In the genomic region with DNA sequence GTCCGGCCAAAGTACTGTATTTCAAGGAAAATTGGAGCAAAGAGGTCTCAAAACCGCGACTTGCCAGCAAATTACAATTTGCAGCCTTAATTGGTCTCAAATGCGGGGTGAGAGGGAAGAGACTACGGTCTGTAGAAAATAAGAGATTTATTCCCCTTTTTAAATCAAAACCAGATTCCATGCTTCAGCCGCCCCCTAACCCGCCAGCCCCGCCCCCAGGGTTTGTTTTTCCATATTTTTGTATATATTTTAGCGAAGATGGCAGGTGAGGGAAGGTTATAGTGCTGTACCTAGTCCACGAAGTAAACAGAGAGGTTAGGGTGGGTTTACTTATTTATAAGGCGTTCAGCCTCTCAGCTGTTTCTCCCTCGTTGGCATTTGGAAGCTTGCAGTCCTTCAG, we compare ENCODE assay signal across 8 cellular contexts. TPM values are rescaled to one million over a fixed set of nuclear protein-coding genes. Genes with fewer than 3 reads are reported as not detected.
A peak's percentile ranks its signal among the peaks of the same experiment; 100 is the strongest.
DNase-seq lines count a peak whose midpoint lies in the region; ATAC-seq and TF ChIP-seq lines count a peak whose summit lies in the region.

No MANE protein-coding gene starts in this region.

- DNase-seq in AG04449 (ENCODE audit: low read depth, low spot score) (no peak), IMR-90 (no peak), cardiac fibroblast (ENCODE audit: low read depth in 2 of 2) (peak in 1 of 2 donors; percentile 12), AG20443 (ENCODE audit: low spot score) (no peak)

- H4K5ac ChIP-seq in IMR-90 (ENCODE audit: low read depth, low read length), result no peak overlapping the region

- H3K9me3 ChIP-seq in IMR-90 (ENCODE audit: control insufficient read depth, insufficient read depth, low read length) (no peaks in the 10 kb centered on the region), mucosa of stomach (ENCODE audit: control insufficient read depth, low read length) (no peaks in the 10 kb centered on the region)

- WGBS in IMR-90 (ENCODE audit: extremely low coverage in 2 of 2, insufficient read length in 1 of 2), 2 experiments, result no CpG with 5 or more reads among the region's 12 CpGs

- H3K27me3 ChIP-seq in IMR-90 (ENCODE audit: control insufficient read depth, insufficient read depth, low read length), result no peaks in the 10 kb centered on the region
- H3K27me3 ChIP-seq in mucosa of stomach (ENCODE audit: control insufficient read depth, insufficient read depth, low read length), result peaks cover 6% of the 10 kb centered on the region

- peak overlapping the region; percentile 66 for H3K9ac ChIP-seq in IMR-90 (ENCODE audit: low read depth, low read length)
- H3K9ac ChIP-seq in mucosa of stomach (ENCODE audit: low read length), result peak overlapping the region; percentile 76

- H3K4me3 ChIP-seq in AG04449 (ENCODE audit: low read depth, low read length), result peak overlapping the region; percentile 87
- H3K4me3 ChIP-seq in IMR-90 (ENCODE audit: insufficient read depth, low read depth, low read length), result peak overlapping the region; percentile 86
- peak overlapping the region; percentile 71 to 93 for H3K4me3 ChIP-seq in cardiac fibroblast (replicated peaks in 1 of 2; ENCODE audit: low read depth in 2 of 2, low read length in 2 of 2)
- H3K4me3 ChIP-seq in mucosa of stomach (ENCODE audit: low read length), result no peak overlapping the region

- no peak overlapping the region for H3K14ac ChIP-seq in IMR-90 (replicated peaks; ENCODE audit: low read depth, low read length)

- H3K4me2 ChIP-seq in IMR-90 (ENCODE audit: low read depth, low read length), result peak overlapping the region; percentile 91

- ATAC-seq in IMR-90 (ENCODE audit: low read depth) (no peak), GM21737 (IDR thresholded peaks at IDR 0.05; ENCODE audit: unreplicated experiment) (no peak), GM19467 (IDR thresholded peaks at IDR 0.05; ENCODE audit: unreplicated experiment) (no peak), HG02571 (IDR thresholded peaks at IDR 0.05; ENCODE audit: unreplicated experiment) (no peak)

- CTCF ChIA-PET in AG04449 (lab: Yijun Ruan, JAX), result no interaction called here
- CTCF ChIA-PET in IMR-90 (lab: Yijun Ruan, JAX), result interaction anchor here (1.4 kb wide), 1 partner anchor 15 kb away, joined by 3 read pairs; no protein-coding TSS in a partner anchor

- peaks cover 13 to 15% of the 10 kb centered on the region in 2 experiments for H3K79me1 ChIP-seq in IMR-90 (ENCODE audit: low read depth in 1 of 2, low read length in 2 of 2)

- TF ChIP-seq RAD21 in IMR-90 (IDR thresholded peaks at IDR 0.05; ENCODE audit: low read length), result no peak

- TF ChIP-seq CTCF in AG04449 (IDR thresholded peaks at IDR 0.05; ENCODE audit: insufficient read depth, low read length, missing control alignments) (no peak), IMR-90 (conservative IDR thresholded peaks at IDR 0.05; ENCODE audit: low read depth, low read length) (no peak), cardiac fibroblast (IDR thresholded peaks at IDR 0.05; ENCODE audit: low read depth, low read length) (no peak)

- H4K20me1 ChIP-seq in IMR-90 (ENCODE audit: insufficient read depth, low read length), result peaks cover 6% of the 10 kb centered on the region; the same call in 1 of the 2 replicates

- no peak for TF ChIP-seq POLR2A in IMR-90 (IDR thresholded peaks at IDR 0.05; ENCODE audit: low read depth, low read length)

- POLR2A ChIA-PET in AG04449 (lab: Yijun Ruan, JAX), result no interaction called here
- POLR2A ChIA-PET in IMR-90 (lab: Charles Lee; ENCODE audit: unreplicated experiment), result no interaction called here

- dilution Hi-C loops in IMR-90 (cut with HindIII; ENCODE audit: low sequenced_read_pairs, unreplicated experiment), result loop anchor here (25.0 kb wide), 1 partner anchor 98 kb away; no protein-coding TSS in a partner anchor

- no peak overlapping the region for H3K4ac ChIP-seq in IMR-90 (ENCODE audit: low read depth, low read length)

- H4K91ac ChIP-seq in IMR-90 (ENCODE audit: insufficient read depth, low read depth, low read length), result no peak overlapping the region

- H2AFZ ChIP-seq in IMR-90 (replicated peaks; ENCODE audit: low read length, poor library complexity), result peak overlapping the region; percentile 97

- intact Hi-C loops in IMR-90 (cut with micrococcal nuclease), result loop anchor here (10.0 kb wide), 2 partner anchors 231 to 711 kb away; no protein-coding TSS in a partner anchor

- H3K56ac ChIP-seq in IMR-90 (ENCODE audit: extremely low read depth, insufficient read depth, low read length), result 0 out of 2 replicates have a peak overlapping the region, but pooled peaks have one; percentile 14

- H3K18ac ChIP-seq in IMR-90 (ENCODE audit: low read depth, low read length), result no peak overlapping the region

- no peaks in the 10 kb centered on the region for H3K9me1 ChIP-seq in IMR-90 (ENCODE audit: insufficient read depth, low read length)

- H2AK5ac ChIP-seq in IMR-90 (ENCODE audit: low read depth, low read length), result no peak overlapping the region

- no peak overlapping the region for H2BK20ac ChIP-seq in IMR-90 (ENCODE audit: low read depth, low read length)

- H4K8ac ChIP-seq in IMR-90 (ENCODE audit: low read depth in 2 of 2, low read length in 2 of 2), result peak overlapping the region; percentile 42 to 44; a peak in 1 of 4 replicates

- H2AK9ac ChIP-seq in IMR-90 (replicated peaks; ENCODE audit: low read depth, low read length, poor library complexity), result no peak overlapping the region

- in situ Hi-C loops in IMR-90 (cut with MboI; ENCODE audit: low sequenced_read_pairs), result no loop called here

- peaks cover 2% of the 10 kb centered on the region for H3K4me1 ChIP-seq in IMR-90 (ENCODE audit: control insufficient read depth, insufficient read depth, low read length)
- peaks cover 6% of the 10 kb centered on the region for H3K4me1 ChIP-seq in mucosa of stomach (ENCODE audit: control insufficient read depth, insufficient read depth, low read length)

- H3K27ac ChIP-seq in IMR-90 (ENCODE audit: insufficient read depth, low read length), result peak overlapping the region; percentile 59

- H2BK5ac ChIP-seq in IMR-90 (ENCODE audit: low read depth, low read length, poor library complexity, severe bottlenecking), result no peak overlapping the region

- H2BK120ac ChIP-seq in IMR-90 (ENCODE audit: low read depth, low read length), result no peak overlapping the region

- no TSS peak for BruUV-seq in IMR-90 (replicated peaks; lab: Mats Ljungman, UMichigan)

- no peak overlapping the region for H3K23ac ChIP-seq in IMR-90 (ENCODE audit: low read depth, low read length)

- H2BK15ac ChIP-seq in IMR-90 (ENCODE audit: low read depth, low read length), result no peak overlapping the region

- H3K36me3 ChIP-seq in IMR-90 (ENCODE audit: control insufficient read depth, insufficient read depth, low read length) (no peaks in the 10 kb centered on the region), mucosa of stomach (ENCODE audit: control insufficient read depth, insufficient read depth, low read length) (no peaks in the 10 kb centered on the region)

TF ChIP-seq in IMR-90, 13 proteins besides CTCF, POLR2A, EP300 and RAD21:
- TF ChIP-seq NFE2L2 (IDR thresholded peaks at IDR 0.05; ENCODE audit: low read depth, low read length) (no peak), MXI1 (IDR thresholded peaks at IDR 0.05; ENCODE audit: borderline replicate concordance, low read depth, low read length) (no peak), RFX5 (IDR thresholded peaks at IDR 0.05; ENCODE audit: low read depth, low read length) (no peak), CHD1 (IDR thresholded peaks at IDR 0.05; ENCODE audit: low read depth, low read length) (no peak)

RNA-seq across cellular contexts. Expression of a gene that starts 1.0 kb away (rescaled TPM):
- 26.7 and 29.2 TPM in 2 replicates for total RNA-seq in IMR-90 (2012; rRNA removed)
- 25.3 and 26.5 TPM in 2 replicates for polyA plus RNA-seq in IMR-90 (2012; rRNA removed)
- polyA plus RNA-seq in IMR-90 (2012; cell fraction: cytosol; rRNA removed), result 14.4 and 14.8 TPM in 2 replicates
- polyA plus RNA-seq in IMR-90 (2012; cell fraction: nucleus; rRNA removed; ENCODE audit: low replicate concordance), result 19.4 and 48.0 TPM in 2 replicates
